In genomic region chr12:7935464-7935772, GRCh38 we compare ENCODE assay signal across 1 cellular context.
TF ChIP-seq lines count a peak whose summit lies in the region.

No MANE protein-coding gene starts in this region.

TF ChIP-seq in HCT116, 20 proteins besides CTCF, POLR2A, EP300 and RAD21 (continued from another document):
- TF ChIP-seq ZNF274 (IDR thresholded peaks at IDR 0.05; ENCODE audit: low read depth, low read length): no peak
